12 cellular contexts compared by ENCODE assay signal in the genomic region with DNA sequence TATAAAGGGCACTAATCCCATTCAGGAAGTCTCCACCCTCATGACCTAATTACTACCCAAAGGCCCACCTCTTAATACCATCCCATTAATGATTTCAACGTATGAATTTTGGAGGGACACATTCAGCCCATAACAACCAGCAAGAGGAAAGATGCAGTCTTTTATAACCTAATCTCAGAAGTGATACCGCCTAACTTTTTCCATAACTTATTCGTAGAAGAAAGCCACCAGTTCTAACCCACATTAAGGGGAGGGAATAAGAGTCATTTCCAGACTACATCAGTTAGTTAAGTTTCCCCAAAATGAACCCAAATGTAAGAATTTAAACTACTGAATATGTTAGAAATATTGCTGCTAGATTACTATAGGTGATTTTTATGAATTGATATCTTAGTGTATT. TPM values are rescaled to one million over a fixed set of nuclear protein-coding genes. Genes with fewer than 3 reads are reported as not detected.
DNase-seq lines count a peak whose midpoint lies in the region; ATAC-seq and TF ChIP-seq lines count a peak whose summit lies in the region.
"Had no signal": no experiment of that assay in that cellular context is flagged by ENCODE, and none has a peak within 500 bp of the region (broad histone marks: within the 10 kb centered on the region; RNA-seq: fewer than 3 reads in every experiment).

No MANE protein-coding gene starts in this region.

- POLR2A ChIA-PET in activated CD8-positive, alpha-beta T cell treated with anti-CD3 and anti-CD28 coated beads for 36 hours (lab: Charles Lee) = no interaction called here
- POLR2A ChIA-PET in activated CD8-positive, alpha-beta T cell treated with anti-CD3 and anti-CD28 coated beads, Interleukin-2, amount 10 ng/mL, durations not matched to agents 7 days and 5 days (lab: Charles Lee) = no interaction called here

- H3K9me3 Mint-ChIP-seq in activated CD8-positive, alpha-beta T cell treated with anti-CD3 and anti-CD28 coated beads for 36 hours = peaks cover 3% of the 10 kb centered on the region
- H3K9me3 Mint-ChIP-seq in activated CD8-positive, alpha-beta T cell treated with anti-CD3 and anti-CD28 coated beads, Interleukin-2, amount 10 ng/mL, durations not matched to agents 7 days and 5 days (ENCODE audit: insufficient read depth) = no peaks in the 10 kb centered on the region
- H3K9me3 Mint-ChIP-seq in stimulated activated naive CD8-positive, alpha-beta T cell treated with anti-CD3 and anti-CD28 coated beads, Interleukin-15, amount 100 ng/mL, for 72 hours = peaks cover 5 to 12% of the 10 kb centered on the region in 2 donors
- H3K9me3 Mint-ChIP-seq: CD8-positive, alpha-beta T cell had no signal

- no peak overlapping the region for H3K27ac ChIP-seq in OCI-LY3 (ENCODE audit: low read length)
- H3K27ac ChIP-seq: BLaER1 treated with 17β-estradiol and CSF1 and Interleukin-3, amounts not matched to agents 10 nM and 100 nM had no signal

- H3K4me1 Mint-ChIP-seq in activated CD8-positive, alpha-beta T cell treated with anti-CD3 and anti-CD28 coated beads for 36 hours (ENCODE audit: low read depth) = peaks cover 7% of the 10 kb centered on the region
- no peaks in the 10 kb centered on the region for H3K4me1 Mint-ChIP-seq in activated CD8-positive, alpha-beta T cell treated with anti-CD3 and anti-CD28 coated beads, Interleukin-2, amount 10 ng/mL, durations not matched to agents 7 days and 5 days (ENCODE audit: low read depth)
- H3K4me1 Mint-ChIP-seq in stimulated activated naive CD8-positive, alpha-beta T cell treated with anti-CD3 and anti-CD28 coated beads, Interleukin-15, amount 100 ng/mL, for 72 hours = peaks cover 6% of the 10 kb centered on the region
- H3K4me1 Mint-ChIP-seq: B cell had no signal

- no peak overlapping the region for H2AFZ ChIP-seq in OCI-LY3 (ENCODE audit: low read depth, low read length)

- no peak for DNase-seq in activated CD8-positive, alpha-beta T cell treated with anti-CD3 and anti-CD28 coated beads for 36 hours
- no peak for DNase-seq in activated CD8-positive, alpha-beta T cell treated with anti-CD3 and anti-CD28 coated beads, Interleukin-2, amount 10 ng/mL, durations not matched to agents 7 days and 5 days
- DNase-seq in NCI-H82 (lab: John Stamatoyannopoulos, UW) (peak; percentile 70), dermis blood vessel endothelial cell (no peak)
- DNase-seq in stimulated activated naive CD8-positive, alpha-beta T cell treated with anti-CD3 and anti-CD28 coated beads, Interleukin-15, amount 100 ng/mL, for 72 hours = no peak
- DNase-seq: Calu3; CD8-positive, alpha-beta T cell; H9 had no signal

- TF ChIP-seq CTCF in activated CD8-positive, alpha-beta T cell treated with anti-CD3 and anti-CD28 coated beads for 36 hours (IDR thresholded peaks at IDR 0.05) = no peak
- TF ChIP-seq CTCF in OCI-LY3 (IDR thresholded peaks at IDR 0.05; ENCODE audit: low read depth, low read length) = no peak

- H3K27ac Mint-ChIP-seq in activated CD8-positive, alpha-beta T cell treated with anti-CD3 and anti-CD28 coated beads for 36 hours = no peak overlapping the region
- no peak overlapping the region for H3K27ac Mint-ChIP-seq in activated CD8-positive, alpha-beta T cell treated with anti-CD3 and anti-CD28 coated beads, Interleukin-2, amount 10 ng/mL, durations not matched to agents 7 days and 5 days
- H3K27ac Mint-ChIP-seq in stimulated activated naive CD8-positive, alpha-beta T cell treated with anti-CD3 and anti-CD28 coated beads, Interleukin-15, amount 100 ng/mL, for 72 hours = no peak overlapping the region
- H3K27ac Mint-ChIP-seq: B cell; CD8-positive, alpha-beta T cell; H9 had no signal

- peaks cover 5% of the 10 kb centered on the region; the same call in 1 of the 2 replicates for H3K27me3 ChIP-seq in OCI-LY3 (ENCODE audit: low read depth, low read length)
- H3K27me3 ChIP-seq: BLaER1 treated with 17β-estradiol and CSF1 and Interleukin-3, amounts not matched to agents 10 nM and 100 nM had no signal

- no peak overlapping the region for H3K9ac ChIP-seq in OCI-LY3 (ENCODE audit: low read length)
- H3K9ac ChIP-seq: BLaER1 treated with 17β-estradiol and CSF1 and Interleukin-3, amounts not matched to agents 10 nM and 100 nM had no signal

- 0 out of 2 replicates have a peak overlapping the region, but pooled peaks have one; percentile 16 for H3K4me2 ChIP-seq in OCI-LY3 (ENCODE audit: low read length)
- H3K4me2 ChIP-seq: BLaER1 treated with 17β-estradiol and CSF1 and Interleukin-3, amounts not matched to agents 10 nM and 100 nM had no signal

- H3K36me3 ChIP-seq in OCI-LY3 (replicated peaks; ENCODE audit: low read depth, low read length) = peaks cover 4% of the 10 kb centered on the region
- H3K36me3 ChIP-seq: BLaER1 treated with 17β-estradiol and CSF1 and Interleukin-3, amounts not matched to agents 10 nM and 100 nM had no signal

- H3K4me3 Mint-ChIP-seq in activated CD8-positive, alpha-beta T cell treated with anti-CD3 and anti-CD28 coated beads for 36 hours = no peak overlapping the region
- H3K4me3 Mint-ChIP-seq in activated CD8-positive, alpha-beta T cell treated with anti-CD3 and anti-CD28 coated beads, Interleukin-2, amount 10 ng/mL, durations not matched to agents 7 days and 5 days = no peak overlapping the region
- no peak overlapping the region for H3K4me3 Mint-ChIP-seq in stimulated activated naive CD8-positive, alpha-beta T cell treated with anti-CD3 and anti-CD28 coated beads, Interleukin-15, amount 100 ng/mL, for 72 hours
- H3K4me3 Mint-ChIP-seq: B cell; CD8-positive, alpha-beta T cell; H9 had no signal

- CTCF ChIA-PET in activated CD8-positive, alpha-beta T cell treated with anti-CD3 and anti-CD28 coated beads for 36 hours (lab: Charles Lee) = no interaction called here
- CTCF ChIA-PET in activated CD8-positive, alpha-beta T cell treated with anti-CD3 and anti-CD28 coated beads, Interleukin-2, amount 10 ng/mL, durations not matched to agents 7 days and 5 days (lab: Charles Lee) = no interaction called here

- peaks cover 10% of the 10 kb centered on the region for H3K27me3 Mint-ChIP-seq in activated CD8-positive, alpha-beta T cell treated with anti-CD3 and anti-CD28 coated beads for 36 hours
- H3K27me3 Mint-ChIP-seq in activated CD8-positive, alpha-beta T cell treated with anti-CD3 and anti-CD28 coated beads, Interleukin-2, amount 10 ng/mL, durations not matched to agents 7 days and 5 days (ENCODE audit: low read depth) = no peaks in the 10 kb centered on the region
- peaks cover 45% of the 10 kb centered on the region for H3K27me3 Mint-ChIP-seq in stimulated activated naive CD8-positive, alpha-beta T cell treated with anti-CD3 and anti-CD28 coated beads, Interleukin-15, amount 100 ng/mL, for 72 hours

- H3K36me3 Mint-ChIP-seq in activated CD8-positive, alpha-beta T cell treated with anti-CD3 and anti-CD28 coated beads for 36 hours (ENCODE audit: low read depth) = no peaks in the 10 kb centered on the region
- no peaks in the 10 kb centered on the region for H3K36me3 Mint-ChIP-seq in activated CD8-positive, alpha-beta T cell treated with anti-CD3 and anti-CD28 coated beads, Interleukin-2, amount 10 ng/mL, durations not matched to agents 7 days and 5 days (ENCODE audit: low read depth)
- H3K36me3 Mint-ChIP-seq: CD8-positive, alpha-beta T cell had no signal

- intact Hi-C loops in activated CD8-positive, alpha-beta T cell treated with anti-CD3 and anti-CD28 coated beads for 36 hours (cut with micrococcal nuclease) = no loop called here

- ATAC-seq in activated CD8-positive, alpha-beta T cell treated with anti-CD3 and anti-CD28 coated beads for 36 hours = peak; percentile 30
- no peak for ATAC-seq in activated CD8-positive, alpha-beta T cell treated with anti-CD3 and anti-CD28 coated beads, Interleukin-2, amount 10 ng/mL, durations not matched to agents 7 days and 5 days
- ATAC-seq in stimulated activated naive CD8-positive, alpha-beta T cell treated with anti-CD3 and anti-CD28 coated beads, Interleukin-15, amount 100 ng/mL, for 72 hours = peak; percentile 84
- ATAC-seq: CD8-positive, alpha-beta T cell had no signal

- H3K79me2 ChIP-seq in OCI-LY3 (ENCODE audit: low read length) = no peaks in the 10 kb centered on the region

- H3K4me1 ChIP-seq in OCI-LY3 (ENCODE audit: low read length) = peaks cover 13% of the 10 kb centered on the region
- H3K4me1 ChIP-seq: BLaER1 treated with 17β-estradiol and CSF1 and Interleukin-3, amounts not matched to agents 10 nM and 100 nM had no signal

- no peak overlapping the region for H3K4me3 ChIP-seq in OCI-LY3 (ENCODE audit: low read length)
- H3K4me3 ChIP-seq: BLaER1 treated with 17β-estradiol and CSF1 and Interleukin-3, amounts not matched to agents 10 nM and 100 nM had no signal

- no peaks in the 10 kb centered on the region for H4K20me1 ChIP-seq in OCI-LY3 (ENCODE audit: insufficient read depth, low read length)
- H4K20me1 ChIP-seq: BLaER1 treated with 17β-estradiol and CSF1 and Interleukin-3, amounts not matched to agents 10 nM and 100 nM had no signal

- H3K9me3 ChIP-seq in OCI-LY3 (ENCODE audit: insufficient read depth, low read length) = no peaks in the 10 kb centered on the region

RNA-seq across cellular contexts. Expression of a gene that starts 32.1 kb away (rescaled TPM):
- total RNA-seq in activated CD8-positive, alpha-beta T cell treated with anti-CD3 and anti-CD28 coated beads for 36 hours = not detected
- total RNA-seq in activated CD8-positive, alpha-beta T cell treated with anti-CD3 and anti-CD28 coated beads, Interleukin-2, amount 10 ng/mL, durations not matched to agents 7 days and 5 days = not detected
- not detected in 2 replicates for total RNA-seq in dermis blood vessel endothelial cell
- total RNA-seq: A172; B cell; Calu3; CD8-positive, alpha-beta T cell; H9 had no signal
